Comparison of ENCODE assay signal across 14 cellular contexts in the genomic region with DNA sequence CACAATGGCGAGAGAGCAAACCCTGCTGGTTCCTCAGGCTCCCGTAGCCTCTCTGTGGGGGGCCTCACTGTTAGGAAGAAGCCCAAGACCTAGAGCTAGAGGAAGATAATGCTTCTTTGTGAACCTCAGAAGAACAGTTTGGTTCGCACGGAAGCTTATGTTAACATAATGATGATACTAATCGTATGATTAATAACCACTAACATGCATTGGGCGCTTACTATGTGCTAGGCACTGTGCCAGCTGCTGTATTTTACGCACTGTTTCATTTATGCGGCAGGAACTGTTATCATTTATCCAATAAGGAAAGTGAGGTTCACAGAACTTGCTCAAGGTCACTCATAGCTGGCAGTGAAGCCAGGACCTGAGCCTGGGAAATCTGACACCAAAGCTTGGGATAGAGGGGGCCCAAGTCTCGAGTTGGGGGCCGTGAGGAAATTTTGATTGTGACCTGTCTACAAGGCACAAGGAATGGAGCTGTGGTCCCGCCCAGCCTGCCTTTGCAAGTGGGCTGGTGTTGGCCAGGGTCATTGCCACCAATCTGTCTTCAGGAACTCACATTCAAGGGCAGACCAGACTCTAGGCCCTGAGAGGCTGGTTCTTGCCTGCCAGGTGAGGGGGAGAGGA. TPM values are rescaled to one million over a fixed set of nuclear protein-coding genes. Genes with fewer than 3 reads are reported as not detected.
DNase-seq lines count a peak whose midpoint lies in the region; ATAC-seq and TF ChIP-seq lines count a peak whose summit lies in the region.
"Had no signal": no experiment of that assay in that cellular context is flagged by ENCODE, and none has a peak within 500 bp of the region (broad histone marks: within the 10 kb centered on the region; RNA-seq: fewer than 3 reads in every experiment).

No MANE protein-coding gene starts in this region.

- H3K27ac Mint-ChIP-seq in osteocyte (ENCODE audit: unreplicated experiment), result no peak overlapping the region
- H3K27ac Mint-ChIP-seq: activated T-cell treated with anti-CD3 and anti-CD28 coated beads, Interleukin-2, amount 50 U/mL, for 24 hours; stimulated activated naive B cell treated with anti-CD40 and anti-IgM and Interleukin-4, amounts not matched to agents 10 μg/mL and 1 μg/mL and 100 μg/mL, for 72 hours had no signal

- no peaks in the 10 kb centered on the region for H4K20me1 ChIP-seq in hepatocyte (ENCODE audit: insufficient read depth, poor library complexity, severe bottlenecking)

- H3K4me1 ChIP-seq in right atrium auricular region, result peaks cover 0 to 78% of the 10 kb centered on the region in 2 donors
- peaks cover 55% of the 10 kb centered on the region for H3K4me1 ChIP-seq in hepatocyte (ENCODE audit: insufficient read depth)
- peaks cover 18 to 35% of the 10 kb centered on the region in 2 donors for H3K4me1 ChIP-seq in thyroid gland

- H3K79me2 ChIP-seq in hepatocyte, result no peaks in the 10 kb centered on the region

- H3K9me3 ChIP-seq in right atrium auricular region, result no peaks in the 10 kb centered on the region
- no peaks in the 10 kb centered on the region for H3K9me3 ChIP-seq in hepatocyte (ENCODE audit: low read depth)
- H3K9me3 ChIP-seq in thyroid gland, result no peaks in the 10 kb centered on the region
- H3K9me3 ChIP-seq: left lung had no signal

- no peaks in the 10 kb centered on the region for H3K36me3 ChIP-seq in right atrium auricular region
- H3K36me3 ChIP-seq in hepatocyte (replicated peaks; ENCODE audit: insufficient read depth, low read depth), result no peaks in the 10 kb centered on the region
- no peaks in the 10 kb centered on the region for H3K36me3 ChIP-seq in thyroid gland
- H3K36me3 ChIP-seq: left lung had no signal

- DNase-seq in right atrium auricular region (ENCODE audit: low spot score) (no peak), left cardiac atrium (no peak), amniotic stem cell (lab: John Stamatoyannopoulos, UW) (peak; percentile 42), hepatocyte (ENCODE audit: low spot score) (no peak), thyroid gland (no peak), NCI-H1417 treated with DMSO at 0.1 percent for 48 hours (lab: John Stamatoyannopoulos, UW) (no peak), osteocyte (ENCODE audit: extremely low spot score, unreplicated experiment) (no peak)
- DNase-seq: NCI-H2029 had no signal

- H3K9me3 Mint-ChIP-seq in osteocyte (ENCODE audit: unreplicated experiment), result no peaks in the 10 kb centered on the region
- H3K9me3 Mint-ChIP-seq: activated T-cell treated with anti-CD3 and anti-CD28 coated beads, Interleukin-2, amount 50 U/mL, for 24 hours; stimulated activated naive B cell treated with anti-CD40 and anti-IgM and Interleukin-4, amounts not matched to agents 10 μg/mL and 1 μg/mL and 100 μg/mL, for 72 hours had no signal

- TF ChIP-seq CTCF in right atrium auricular region (IDR thresholded peaks at IDR 0.05) (no peak), hepatocyte (IDR thresholded peaks at IDR 0.05; ENCODE audit: poor library complexity) (no peak), thyroid gland (IDR thresholded peaks at IDR 0.05) (no peak), osteocyte (IDR thresholded peaks at IDR 0.05) (no peak)

- no peak overlapping the region for H2AFZ ChIP-seq in hepatocyte

- no peaks in the 10 kb centered on the region for H3K9me2 ChIP-seq in hepatocyte (replicated peaks; ENCODE audit: insufficient read depth)

- WGBS in hepatocyte (ENCODE audit: low lambda C conversion rate, missing lambda C conversion rate), result 63% methylated on average over 11 of the region's 11 CpGs
- 68 to 87% methylated on average over 11 of the region's 11 CpGs for WGBS in thyroid gland, 2 donors

- peaks cover 22% of the 10 kb centered on the region for H3K4me1 Mint-ChIP-seq in osteocyte (ENCODE audit: unreplicated experiment)

- intact Hi-C loops in left cardiac atrium (cut with DNase I) (loop anchor here in 1 of 2 donors (1.0 kb wide), 1 partner anchor 24 kb away; no protein-coding TSS in a partner anchor), thyroid gland (cut with DNase I) (no loop called here)

- H3K27me3 ChIP-seq in right atrium auricular region (no peaks in the 10 kb centered on the region), hepatocyte (no peaks in the 10 kb centered on the region), thyroid gland (no peaks in the 10 kb centered on the region)

- H3K27ac ChIP-seq in right atrium auricular region (peak overlapping the region; percentile 55 to 81), hepatocyte (no peak overlapping the region), thyroid gland (peak overlapping the region in 2 of 3 donors; percentile 16 to 53)

- H3K4me2 ChIP-seq in hepatocyte, result peak overlapping the region; percentile 40

- H3K4me3 ChIP-seq in right atrium auricular region, result no peak overlapping the region
- no peak overlapping the region for H3K4me3 ChIP-seq in hepatocyte
- H3K4me3 ChIP-seq in thyroid gland (replicated peaks in 1 of 3), result no peak overlapping the region
- H3K4me3 ChIP-seq: left lung, skin epidermis had no signal

- H3K36me3 Mint-ChIP-seq in osteocyte (ENCODE audit: unreplicated experiment), result peaks cover 3% of the 10 kb centered on the region

- TF ChIP-seq POLR2A in thyroid gland (IDR thresholded peaks at IDR 0.05), result no peak

- H3K27me3 Mint-ChIP-seq in osteocyte (ENCODE audit: unreplicated experiment), result no peaks in the 10 kb centered on the region

- no peak for ATAC-seq in left cardiac atrium
- no peak for ATAC-seq in GM19467 (IDR thresholded peaks at IDR 0.05; ENCODE audit: unreplicated experiment)

- H3K4me3 Mint-ChIP-seq in osteocyte (ENCODE audit: unreplicated experiment), result no peak overlapping the region
- H3K4me3 Mint-ChIP-seq: activated T-cell treated with anti-CD3 and anti-CD28 coated beads, Interleukin-2, amount 50 U/mL, for 24 hours; stimulated activated naive B cell treated with anti-CD40 and anti-IgM and Interleukin-4, amounts not matched to agents 10 μg/mL and 1 μg/mL and 100 μg/mL, for 72 hours had no signal

RNA-seq across cellular contexts. Expression of gene PRCD, which starts 6.8 kb away (rescaled TPM):
- total RNA-seq in right atrium auricular region (1 to 10 TPM; 2.1 to 3.5 TPM), left cardiac atrium (1 to 10 TPM; 5.5 to 7.7 TPM), hepatocyte (2.0 and 2.7 TPM in 2 replicates), thyroid gland (1 to 10 TPM; 1.5 to 8.3 (median 4.2) TPM), osteocyte (1.3 and 1.4 TPM in 2 replicates)
- 10.2 and 11.6 TPM in 2 replicates for polyA plus RNA-seq in hepatocyte
- total RNA-seq: T-helper 1 cell treated with Interleukin-12 subunit alpha and Interleukin-12 subunit beta and Interleukin-4 antibody, amounts not matched to agents 30 ng/mL and 1 ng/mL, for 36 hours had no signal

RNA-seq across cellular contexts. Expression of gene CYGB, which starts 9.2 kb away (rescaled TPM):
- total RNA-seq in right atrium auricular region (10 to 100 TPM; 23.0 to 48.7 TPM), left cardiac atrium (10 to 100 TPM; 45.7 to 70.8 TPM), hepatocyte (7.8 and 15.5 TPM in 2 replicates), thyroid gland (10 to 100 TPM; 14.7 to 32.3 (median 25.6) TPM), osteocyte (8.6 and 9.1 TPM in 2 replicates)
- polyA plus RNA-seq in hepatocyte, result 13.8 and 19.2 TPM in 2 replicates

RNA-seq across cellular contexts. Expression of gene ST6GALNAC2, which starts 39.0 kb away (rescaled TPM):
- 1 to 10 TPM; 4.5 to 6.4 TPM for total RNA-seq in right atrium auricular region
- 1 to 10 TPM; 5.0 to 5.1 TPM for total RNA-seq in left cardiac atrium
- 1.4 and 2.3 TPM in 2 replicates for total RNA-seq in hepatocyte
- 1.8 and 2.8 TPM in 2 replicates for polyA plus RNA-seq in hepatocyte
- total RNA-seq in thyroid gland, result 10 to 100 TPM; 32.7 to 65.4 (median 42.6) TPM
- 1.9 and 3.3 TPM in 2 replicates for total RNA-seq in osteocyte
- total RNA-seq: T-helper 1 cell treated with Interleukin-12 subunit alpha and Interleukin-12 subunit beta and Interleukin-4 antibody, amounts not matched to agents 30 ng/mL and 1 ng/mL, for 36 hours had no signal

RNA-seq across cellular contexts. Expression of gene RHBDF2, which starts 45.4 kb away (rescaled TPM):
- total RNA-seq in right atrium auricular region (10 to 100 TPM; 13.6 to 14.8 TPM), left cardiac atrium (10 to 100 TPM; 16.0 to 18.9 TPM), hepatocyte (4.9 and 5.5 TPM in 2 replicates), thyroid gland (10 to 100 TPM; 16.4 to 31.1 (median 22.1) TPM), osteocyte (14.5 and 17.5 TPM in 2 replicates)
- polyA plus RNA-seq in hepatocyte, result 11.0 and 11.7 TPM in 2 replicates
